Comparison of ENCODE assay signal across 15 cellular contexts in the genomic region with DNA sequence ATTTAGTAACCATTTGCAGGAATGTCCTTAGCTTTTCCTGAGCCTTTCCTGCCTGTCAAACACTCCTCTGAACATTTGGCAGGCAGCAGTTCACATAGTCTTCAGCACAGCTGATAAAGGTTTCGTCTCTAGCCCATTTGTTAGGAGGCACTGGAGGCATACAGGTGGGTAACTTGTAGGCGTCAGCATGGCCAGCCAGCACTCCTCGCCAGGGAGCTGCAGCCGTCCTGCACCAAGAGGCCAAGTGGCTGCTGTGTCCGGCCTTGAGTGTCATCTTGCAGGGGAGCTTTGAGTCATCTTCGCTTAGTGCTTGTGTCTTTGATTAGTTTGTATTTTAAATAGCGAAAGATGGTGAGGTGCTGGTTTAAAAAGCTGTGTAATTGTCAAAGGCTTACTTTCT.
DNase-seq lines count a peak whose midpoint lies in the region; ATAC-seq and TF ChIP-seq lines count a peak whose summit lies in the region.
"Had no signal": no experiment of that assay in that cellular context is flagged by ENCODE, and none has a peak within 500 bp of the region (broad histone marks: within the 10 kb centered on the region; RNA-seq: fewer than 3 reads in every experiment).

No MANE protein-coding gene starts in this region.

- H3K27ac ChIP-seq in adrenal gland, result no peak overlapping the region
- H3K27ac ChIP-seq in heart left ventricle, result no peak overlapping the region
- H3K27ac ChIP-seq: brain microvascular endothelial cell, pancreas, tibial artery had no signal

- DNase-seq in GM12865 (ENCODE audit: low read depth), result peak; percentile 41
- peak; percentile 52 to 76 (median 67) for DNase-seq in adrenal gland
- DNase-seq in KBM-7, result no peak
- no peak for DNase-seq in C1 segment of cervical spinal cord (lab: John Stamatoyannopoulos, UW)
- DNase-seq in heart left ventricle, result no peak
- DNase-seq: activated gamma-delta T cell; IMR-90; NCI-H1417 treated with DMSO at 0.1 percent for 48 hours; pancreas; stimulated activated CD4-positive, alpha-beta T cell treated with anti-CD3 and anti-CD28 coated beads, Interleukin-4, amount 100 ng/mL, for 24 hours; tibial artery had no signal

- intact Hi-C loops in adrenal gland (cut with DNase I), result no loop called here
- intact Hi-C loops in heart left ventricle (cut with DNase I), result no loop called here

- H3K27me3 ChIP-seq in adrenal gland (no peaks in the 10 kb centered on the region), heart left ventricle (no peaks in the 10 kb centered on the region)
- H3K27me3 ChIP-seq: brain microvascular endothelial cell, pancreas, tibial artery had no signal

- H3K9me3 ChIP-seq in adrenal gland (replicated peaks in 1 of 3) (no peaks in the 10 kb centered on the region), heart left ventricle (no peaks in the 10 kb centered on the region)
- H3K9me3 ChIP-seq: pancreas, tibial artery had no signal

- H3K4me3 ChIP-seq in GM12865 (ENCODE audit: low read depth, low read length) (peak overlapping the region; percentile 39), adrenal gland (no peak overlapping the region), heart left ventricle (no peak overlapping the region)
- H3K4me3 ChIP-seq: pancreas, tibial artery had no signal

- TF ChIP-seq CTCF in GM12865 (IDR thresholded peaks at IDR 0.05; ENCODE audit: insufficient read depth, low read depth, low read length, missing control alignments), result no peak
- no peak for TF ChIP-seq CTCF in adrenal gland (IDR thresholded peaks at IDR 0.05)
- no peak for TF ChIP-seq CTCF in heart left ventricle (IDR thresholded peaks at IDR 0.05)

- 31 to 66% (median 43%) methylated on average over 3 to 7 of the region's 7 CpGs for WGBS in adrenal gland, 4 donors
- WGBS in heart left ventricle, 4 donors, result 72 to 87% (median 83%) methylated on average over 7 of the region's 7 CpGs

- ATAC-seq in GM19351 (IDR thresholded peaks at IDR 0.05; ENCODE audit: unreplicated experiment) (peak; percentile 41), HG03354 (IDR thresholded peaks at IDR 0.05; ENCODE audit: poor library complexity, severe bottlenecking, unreplicated experiment) (peak; percentile 24), heart left ventricle (no peak), HG02884 (IDR thresholded peaks at IDR 0.05; ENCODE audit: unreplicated experiment) (no peak)
- ATAC-seq: pancreas had no signal

- H3K36me3 ChIP-seq in adrenal gland (replicated peaks in 1 of 2), result no peaks in the 10 kb centered on the region
- H3K36me3 ChIP-seq in heart left ventricle, result peaks cover 0 to 44% (median 27%) of the 10 kb centered on the region in 9 donors
- H3K36me3 ChIP-seq: brain microvascular endothelial cell, pancreas had no signal

- in situ Hi-C loops in KBM-7 (cut with MboI; ENCODE audit: low pct_unique_long_range_greater_than_20kb, low sequenced_read_pairs), result no loop called here

- TF ChIP-seq POLR2A in adrenal gland (IDR thresholded peaks at IDR 0.05), result no peak
- TF ChIP-seq POLR2A in heart left ventricle (IDR thresholded peaks at IDR 0.05), result no peak

- peaks cover 9 to 11% of the 10 kb centered on the region in 2 donors for H3K4me1 ChIP-seq in adrenal gland (replicated peaks in 1 of 2)
- peaks cover 0 to 7% (median 0%) of the 10 kb centered on the region in 12 donors for H3K4me1 ChIP-seq in heart left ventricle
- H3K4me1 ChIP-seq: pancreas, tibial artery had no signal

Comparison
In these comparisons a context has a peak if more than half of its experiments do, and no peak if none do; other contexts are left out.
1. DNase-seq: peak in GM12865 (single experiment) and adrenal gland (7 of 7); none in KBM-7 (single experiment), C1 segment of cervical spinal cord (0 of 14) and heart left ventricle (0 of 5).
2. ATAC-seq: peak in GM19351 (single experiment) and HG03354 (single experiment); none in heart left ventricle (0 of 4) and HG02884 (single experiment).